ENCODE assay signal across 9 cellular contexts in genomic region chr4:338759-339097, GRCh38. TPM values are rescaled to one million over a fixed set of nuclear protein-coding genes. Genes with fewer than 3 reads are reported as not detected.
DNase-seq lines count a peak whose midpoint lies in the region; ATAC-seq, FAIRE-seq and TF ChIP-seq lines count a peak whose summit lies in the region.
"Had no signal": no experiment of that assay in that cellular context is flagged by ENCODE, and none has a peak within 500 bp of the region (broad histone marks: within the 10 kb centered on the region; RNA-seq: fewer than 3 reads in every experiment).

No MANE protein-coding gene starts in this region.

- peak overlapping the region; percentile 79 for H3K27ac ChIP-seq in Karpas-422 (ENCODE audit: low read length)

- peaks cover 43 to 63% (median 49%) of the 10 kb centered on the region in 3 donors for H3K36me3 Mint-ChIP-seq in naive thymus-derived CD8-positive, alpha-beta T cell

- ATAC-seq in naive thymus-derived CD8-positive, alpha-beta T cell: no peak
- ATAC-seq in GM18907 (IDR thresholded peaks at IDR 0.05; ENCODE audit: unreplicated experiment): no peak
- ATAC-seq in HG02763 (IDR thresholded peaks at IDR 0.05; ENCODE audit: unreplicated experiment): no peak

- H3K9ac ChIP-seq in Karpas-422 (ENCODE audit: low read length): peak overlapping the region; percentile 94

- no peak for FAIRE-seq in frontal cortex (lab: Jason Lieb, UNC)

- H3K27ac Mint-ChIP-seq in naive thymus-derived CD8-positive, alpha-beta T cell: peak overlapping the region in 9 of 10 donors; percentile 95 to 100 (median 99)

- H3K27me3 ChIP-seq in Karpas-422 (ENCODE audit: low read length): no peaks in the 10 kb centered on the region

- peaks cover 19 to 44% (median 37%) of the 10 kb centered on the region in 4 donors for H3K4me1 Mint-ChIP-seq in naive thymus-derived CD8-positive, alpha-beta T cell

- H3K36me3 ChIP-seq in Karpas-422 (ENCODE audit: insufficient read depth, low read length): peaks cover 69% of the 10 kb centered on the region

- TF ChIP-seq CTCF in AG09309 (IDR thresholded peaks at IDR 0.05; ENCODE audit: control insufficient read depth, insufficient read depth, low read depth, low read length, missing control alignments): no peak

- H2AFZ ChIP-seq in Karpas-422 (ENCODE audit: low read length): no peak overlapping the region

- H3K4me1 ChIP-seq in Karpas-422 (ENCODE audit: low read length): peaks cover 16% of the 10 kb centered on the region

- H3K9me3 ChIP-seq in Karpas-422 (ENCODE audit: low read length): peaks cover 38% of the 10 kb centered on the region

- no peaks in the 10 kb centered on the region for H4K20me1 ChIP-seq in Karpas-422 (ENCODE audit: insufficient read depth, low read depth, low read length)

- DNase-seq in AG09309 (ENCODE audit: low read depth): no peak
- no peak for DNase-seq in Karpas-422
- peak; percentile 15 for DNase-seq in dermis blood vessel endothelial cell
- DNase-seq in naive thymus-derived CD8-positive, alpha-beta T cell: no peak
- no peak for DNase-seq in frontal cortex (ENCODE audit: low spot score in 2 of 2)
- no peak for DNase-seq in stimulated activated CD4-positive, alpha-beta T cell treated with anti-CD3 and anti-CD28 coated beads, Interleukin-15, amount 100 ng/mL, for 24 hours

- peak overlapping the region; percentile 86 for H3K4me3 ChIP-seq in AG09309 (ENCODE audit: control insufficient read depth, low read depth, low read length)
- H3K4me3 ChIP-seq in Karpas-422 (ENCODE audit: low read length): peak overlapping the region; percentile 96

- peaks cover 71% of the 10 kb centered on the region for H3K79me2 ChIP-seq in Karpas-422 (ENCODE audit: low read length)

- H3K27me3 Mint-ChIP-seq in naive thymus-derived CD8-positive, alpha-beta T cell: peaks cover 0 to 2% (median 0%) of the 10 kb centered on the region in 5 donors

- peak overlapping the region; percentile 94 to 100 (median 99) for H3K4me3 Mint-ChIP-seq in naive thymus-derived CD8-positive, alpha-beta T cell

- H3K9me2 ChIP-seq in Karpas-422 (replicated peaks; ENCODE audit: insufficient read depth, low read length): no peaks in the 10 kb centered on the region

- POLR2A ChIA-PET in naive thymus-derived CD8-positive, alpha-beta T cell (lab: Charles Lee): interaction anchor here (0.9 to 2.9 kb wide), 3 partner anchors 33 to 214 kb away, joined by 3 to 29 read pairs (median 12); partner anchors contain the start of gene ZNF718

- peak overlapping the region; percentile 81 for H3K4me2 ChIP-seq in Karpas-422 (ENCODE audit: low read depth, low read length, poor library complexity, severe bottlenecking)

- peaks cover 9 to 71% (median 26%) of the 10 kb centered on the region in 9 donors for H3K9me3 Mint-ChIP-seq in naive thymus-derived CD8-positive, alpha-beta T cell

RNA-seq across cellular contexts. Expression of gene ZNF141, which starts 1.1 kb away (rescaled TPM):
- total RNA-seq in Karpas-422 (2014; rRNA removed; shearing (Covaris generic); ENCODE audit: low replicate concordance): 71.9 and 133 TPM in 2 replicates
- total RNA-seq in dermis blood vessel endothelial cell (12.7 and 14.8 TPM in 2 replicates), frontal cortex (77.5 TPM)
- 10 to 100 TPM; 66.8 to 69.4 TPM for total RNA-seq in naive thymus-derived CD8-positive, alpha-beta T cell
- 10 to 100 TPM; 11.6 to 16.4 (median 12.3) TPM for polyA plus RNA-seq in naive thymus-derived CD8-positive, alpha-beta T cell

RNA-seq across cellular contexts. Expression of gene ZNF732, which starts 33.5 kb away (rescaled TPM):
- total RNA-seq in Karpas-422 (2014; rRNA removed; shearing (Covaris generic); ENCODE audit: low replicate concordance): 0.25 and 1.0 TPM in 2 replicates
- total RNA-seq in dermis blood vessel endothelial cell: 1.4 and 2.0 TPM in 2 replicates
- total RNA-seq in naive thymus-derived CD8-positive, alpha-beta T cell: not detected
- polyA plus RNA-seq in naive thymus-derived CD8-positive, alpha-beta T cell: not detected
- total RNA-seq in frontal cortex: 0.82 TPM
- total RNA-seq: mucosa of descending colon had no signal
